9 cellular contexts compared by ENCODE assay signal in the genomic region with DNA sequence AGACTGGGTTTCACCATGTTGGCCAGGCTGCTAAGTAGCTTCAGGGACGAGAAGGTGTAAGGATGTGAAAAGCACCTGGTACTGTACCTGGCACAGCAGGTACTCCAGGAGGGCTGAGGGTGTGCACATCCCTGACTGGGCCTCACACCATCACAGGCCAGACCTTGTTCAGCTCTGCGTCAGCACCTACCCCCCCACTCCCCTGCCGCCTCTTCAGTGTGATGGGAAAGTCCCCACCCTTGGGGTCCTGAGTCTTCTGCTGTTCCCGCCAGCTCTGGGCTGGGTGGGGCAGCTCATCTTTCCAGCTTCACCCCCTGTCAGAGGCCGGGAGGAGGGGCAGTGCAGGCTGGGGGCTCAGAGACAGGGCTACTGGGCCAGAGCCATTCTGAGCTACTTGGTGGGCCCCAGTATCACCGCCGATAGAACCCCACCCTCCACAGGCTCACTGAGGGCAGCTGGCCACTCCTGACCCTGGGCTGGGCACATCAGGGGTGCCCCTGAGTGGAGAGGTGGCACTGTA.
DNase-seq lines count a peak whose midpoint lies in the region; ATAC-seq, FAIRE-seq and TF ChIP-seq lines count a peak whose summit lies in the region.
"Had no signal": no experiment of that assay in that cellular context is flagged by ENCODE, and none has a peak within 500 bp of the region (broad histone marks: within the 10 kb centered on the region; RNA-seq: fewer than 3 reads in every experiment).

No MANE protein-coding gene starts in this region.

- no peak for TF ChIP-seq CTCF in GM06990 (IDR thresholded peaks at IDR 0.05; ENCODE audit: insufficient read depth, low read length, poor library complexity, severe bottlenecking)
- no peak for TF ChIP-seq CTCF in D721Med (IDR thresholded peaks at IDR 0.05; ENCODE audit: insufficient read depth, missing control alignments)

- H3K4me3 ChIP-seq in GM06990 (replicated peaks; ENCODE audit: low read depth, low read length) = no peak overlapping the region

- FAIRE-seq in RCC 7860 (lab: Jason Lieb, UNC) = no peak
- FAIRE-seq in D721Med (lab: Jason Lieb, UNC) = no peak

- no peaks in the 10 kb centered on the region for H3K36me3 ChIP-seq in GM06990 (ENCODE audit: control insufficient read depth, insufficient read depth, low read length)

- DNase-seq in GM06990 (ENCODE audit: extremely low read depth, insufficient read length) (peak; percentile 78), T-helper 9 cell (peak; percentile 48), RCC 7860 (ENCODE audit: low spot score) (no peak), NCI-H1092 (lab: John Stamatoyannopoulos, UW) (no peak), D721Med (ENCODE audit: insufficient read length, low spot score) (no peak)
- DNase-seq in activated naive CD8-positive, alpha-beta T cell treated with anti-CD3 and anti-CD28 coated beads, Interleukin-2, amount 50 U/mL, for 16 hours (ENCODE audit: low read depth, low spot score) = peak; percentile 67
- peak; percentile 78 for DNase-seq in stimulated activated CD4-positive, alpha-beta T cell treated with anti-CD3 and anti-CD28 coated beads, Interleukin-4, amount 100 ng/mL, for 1 hour

- no peak for ATAC-seq in GM21528 (IDR thresholded peaks at IDR 0.05; ENCODE audit: low FRiP score, unreplicated experiment)
- ATAC-seq: Panc1 had no signal

- H3K27me3 ChIP-seq in GM06990 (replicated peaks; ENCODE audit: control insufficient read depth, insufficient read depth, low read length) = no peaks in the 10 kb centered on the region

Comparison
In these comparisons a context has a peak if more than half of its experiments do, and no peak if none do; other contexts are left out.
1. DNase-seq: peak in GM06990 (single experiment), T-helper 9 cell (single experiment), activated naive CD8-positive, alpha-beta T cell treated with anti-CD3 and anti-CD28 coated beads, Interleukin-2, amount 50 U/mL, for 16 hours (single experiment) and stimulated activated CD4-positive, alpha-beta T cell treated with anti-CD3 and anti-CD28 coated beads, Interleukin-4, amount 100 ng/mL, for 1 hour (single experiment); none in RCC 7860 (single experiment), NCI-H1092 (single experiment) and D721Med (single experiment).